Comparison of ENCODE assay signal across 16 cellular contexts in genomic region chr5:77637170-77638074, GRCh38. TPM values are rescaled to one million over a fixed set of nuclear protein-coding genes. Genes with fewer than 3 reads are reported as not detected.
DNase-seq lines count a peak whose midpoint lies in the region; ATAC-seq, FAIRE-seq and TF ChIP-seq lines count a peak whose summit lies in the region.
"Had no signal": no experiment of that assay in that cellular context is flagged by ENCODE, and none has a peak within 500 bp of the region (broad histone marks: within the 10 kb centered on the region; RNA-seq: fewer than 3 reads in every experiment).

No MANE protein-coding gene starts in this region.

- in situ Hi-C loops in GM13976 (cut with MboI; ENCODE audit: low sequenced_read_pairs, unreplicated experiment) = no loop called here

- no peak for TF ChIP-seq POLR2A in esophagus muscularis mucosa (IDR thresholded peaks at IDR 0.05; ENCODE audit: low read depth)
- no peak for TF ChIP-seq POLR2A in GM12892 (IDR thresholded peaks at IDR 0.05; ENCODE audit: low read depth, low read length)

- ATAC-seq in activated T-helper 17 cell treated with anti-CD3 and anti-CD28 coated beads, Interleukin-2, amount 50 U/mL, for 72 hours (replicated peaks) = no peak
- ATAC-seq in naive thymus-derived CD8-positive, alpha-beta T cell = no peak
- ATAC-seq: mucosa of descending colon had no signal

- TF ChIP-seq CTCF in GM13976 (IDR thresholded peaks at IDR 0.05; ENCODE audit: borderline replicate concordance, control extremely low read depth, extremely low read depth, insufficient read depth, missing control alignments) = no peak
- TF ChIP-seq CTCF in esophagus muscularis mucosa (IDR thresholded peaks at IDR 0.05) = no peak

- no peaks in the 10 kb centered on the region for H3K9me3 ChIP-seq in esophagus muscularis mucosa
- H3K9me3 ChIP-seq: mucosa of descending colon, tibial nerve had no signal

- H3K9me3 Mint-ChIP-seq in activated T-helper 17 cell treated with anti-CD3 and anti-CD28 coated beads, Interleukin-2, amount 50 U/mL, for 72 hours = peaks cover 12% of the 10 kb centered on the region
- H3K9me3 Mint-ChIP-seq in naive thymus-derived CD8-positive, alpha-beta T cell = peaks cover 4 to 55% (median 28%) of the 10 kb centered on the region in 9 donors

- peaks cover 27 to 49% (median 40%) of the 10 kb centered on the region in 4 donors for H3K4me1 ChIP-seq in esophagus muscularis mucosa

- intact Hi-C loops in esophagus muscularis mucosa (cut with DNase I) = no loop called here

- no peak for FAIRE-seq in GM12892 (lab: Jason Lieb, UNC)
- FAIRE-seq: GM19239 had no signal

- DNase-seq in DMS53 (lab: John Stamatoyannopoulos, UW) = peak; percentile 37
- no peak for DNase-seq in DMS53 treated with DMSO at 0.1 percent for 48 hours (lab: John Stamatoyannopoulos, UW; ENCODE audit: unreplicated experiment)
- DNase-seq in GM13976 (ENCODE audit: low spot score) = peak; percentile 31
- no peak for DNase-seq in naive thymus-derived CD8-positive, alpha-beta T cell
- no peak for DNase-seq in NK-92 (lab: John Stamatoyannopoulos, UW; ENCODE audit: unreplicated experiment)
- DNase-seq in esophagus muscularis mucosa (ENCODE audit: extremely low spot score) = no peak
- no peak for DNase-seq in GM12892 (ENCODE audit: insufficient read length)
- DNase-seq: 8988T, cortex of kidney, MM.1S, mucosa of descending colon had no signal

- no peak overlapping the region for H3K27ac ChIP-seq in esophagus muscularis mucosa (replicated peaks in 1 of 4)
- H3K27ac ChIP-seq: tibial nerve had no signal

- H3K4me3 Mint-ChIP-seq in activated T-helper 17 cell treated with anti-CD3 and anti-CD28 coated beads, Interleukin-2, amount 50 U/mL, for 72 hours = peak overlapping the region; percentile 37
- peak overlapping the region in 9 of 10 donors; percentile 50 to 68 (median 57) for H3K4me3 Mint-ChIP-seq in naive thymus-derived CD8-positive, alpha-beta T cell

- H3K36me3 Mint-ChIP-seq in activated T-helper 17 cell treated with anti-CD3 and anti-CD28 coated beads, Interleukin-2, amount 50 U/mL, for 72 hours (ENCODE audit: low read depth) = peaks cover 35% of the 10 kb centered on the region
- peaks cover 12 to 47% (median 15%) of the 10 kb centered on the region in 3 donors for H3K36me3 Mint-ChIP-seq in naive thymus-derived CD8-positive, alpha-beta T cell

- 10% methylated on average over 38 of the region's 44 CpGs for WGBS in esophagus muscularis mucosa

- H3K4me1 Mint-ChIP-seq in activated T-helper 17 cell treated with anti-CD3 and anti-CD28 coated beads, Interleukin-2, amount 50 U/mL, for 72 hours = peaks cover 14% of the 10 kb centered on the region
- H3K4me1 Mint-ChIP-seq in naive thymus-derived CD8-positive, alpha-beta T cell = peaks cover 18 to 41% (median 24%) of the 10 kb centered on the region in 4 donors

- H3K27me3 ChIP-seq in esophagus muscularis mucosa = peaks cover 18 to 100% (median 94%) of the 10 kb centered on the region in 4 donors

- H3K36me3 ChIP-seq in esophagus muscularis mucosa = no peaks in the 10 kb centered on the region
- H3K36me3 ChIP-seq: tibial nerve had no signal

- H3K27me3 Mint-ChIP-seq in activated T-helper 17 cell treated with anti-CD3 and anti-CD28 coated beads, Interleukin-2, amount 50 U/mL, for 72 hours = peaks cover 64% of the 10 kb centered on the region
- peaks cover 47 to 81% (median 64%) of the 10 kb centered on the region in 5 donors for H3K27me3 Mint-ChIP-seq in naive thymus-derived CD8-positive, alpha-beta T cell

- POLR2A ChIA-PET in naive thymus-derived CD8-positive, alpha-beta T cell (lab: Charles Lee) = interaction anchor here (0.6 kb wide), 1 partner anchor 9 kb away, joined by 3 read pairs; no protein-coding TSS in a partner anchor

- peak overlapping the region; percentile 61 for H3K27ac Mint-ChIP-seq in activated T-helper 17 cell treated with anti-CD3 and anti-CD28 coated beads, Interleukin-2, amount 50 U/mL, for 72 hours
- H3K27ac Mint-ChIP-seq in naive thymus-derived CD8-positive, alpha-beta T cell = peak overlapping the region in 5 of 10 donors; percentile 10 to 85 (median 49)

- TF ChIP-seq EP300 in esophagus muscularis mucosa (IDR thresholded peaks at IDR 0.05) = no peak

- peak overlapping the region in 2 of 4 donors; percentile 2 to 7 for H3K4me3 ChIP-seq in esophagus muscularis mucosa
- H3K4me3 ChIP-seq: mucosa of descending colon, tibial nerve had no signal

RNA-seq across cellular contexts. Expression of gene OTP, which starts 1.1 kb away (rescaled TPM):
- not detected for total RNA-seq in activated T-helper 17 cell treated with anti-CD3 and anti-CD28 coated beads, Interleukin-2, amount 50 U/mL, for 72 hours
- not detected for total RNA-seq in naive thymus-derived CD8-positive, alpha-beta T cell
- not detected for polyA plus RNA-seq in naive thymus-derived CD8-positive, alpha-beta T cell
- total RNA-seq in esophagus muscularis mucosa = not detected
- polyA plus RNA-seq in GM12892 (2012; ENCODE audit: missing spikeins) = 0.32 TPM
- total RNA-seq: H4, mucosa of descending colon, sciatic nerve, tibial nerve had no signal

Comparison
In these comparisons a context has a peak if more than half of its experiments do, and no peak if none do; other contexts are left out.
1. DNase-seq: peak in DMS53 (single experiment) and GM13976 (single experiment); none in DMS53 treated with DMSO at 0.1 percent for 48 hours (single experiment), naive thymus-derived CD8-positive, alpha-beta T cell (0 of 10), NK-92 (single experiment), esophagus muscularis mucosa (single experiment) and GM12892 (single experiment).